ENCODE assay signal across 3 cellular contexts in genomic region chr4:155797581-155797980, GRCh38. TPM values are rescaled to one million over a fixed set of nuclear protein-coding genes. Genes with fewer than 3 reads are reported as not detected.
"Had no signal": no experiment of that assay in that cellular context is flagged by ENCODE, and none has a peak within 500 bp of the region (broad histone marks: within the 10 kb centered on the region; RNA-seq: fewer than 3 reads in every experiment).

No MANE protein-coding gene starts in this region.

RNA-seq across cellular contexts. Expression of gene GUCY1B1, which starts 38.8 kb away (rescaled TPM):
- total RNA-seq: HepG2, HT-29, K562 had no signal
- polyA plus RNA-seq: HepG2, K562 had no signal
